8 cellular contexts compared by ENCODE assay signal in genomic region chr2:47783491-47784330, GRCh38. TPM values are rescaled to one million over a fixed set of nuclear protein-coding genes. Genes with fewer than 3 reads are reported as not detected.
DNase-seq lines count a peak whose midpoint lies in the region; ATAC-seq and TF ChIP-seq lines count a peak whose summit lies in the region.

No MANE protein-coding gene starts in this region.

- TF ChIP-seq CTCF in GM12864 (IDR thresholded peaks at IDR 0.05; ENCODE audit: low read depth, low read length, missing control alignments): no peak

- H3K27ac ChIP-seq in right cardiac atrium (ENCODE audit: low read length) (peak overlapping the region; percentile 66), aorta (ENCODE audit: low read depth in 1 of 2, low read length in 2 of 2) (peak overlapping the region in 1 of 2 donors; percentile 68)

- no peaks in the 10 kb centered on the region for H3K36me3 ChIP-seq in aorta (ENCODE audit: control insufficient read depth in 1 of 2, insufficient read depth in 2 of 2, low read length in 1 of 2)

- no peaks in the 10 kb centered on the region for H3K9me3 ChIP-seq in T-helper 17 cell (ENCODE audit: control insufficient read depth, low read length, poor library complexity, severe bottlenecking)
- H3K9me3 ChIP-seq in right cardiac atrium (ENCODE audit: control insufficient read depth, low read length): no peaks in the 10 kb centered on the region
- H3K9me3 ChIP-seq in aorta (ENCODE audit: control insufficient read depth, low read length): no peaks in the 10 kb centered on the region

- intact Hi-C loops in right cardiac atrium (cut with DNase I): loop anchor here in 1 of 4 donors (10.0 kb wide), 1 partner anchor 321 kb away; no protein-coding TSS in a partner anchor
- intact Hi-C loops in aorta (cut with DNase I): loop anchor here (5.0 to 10.0 kb wide), 3 partner anchors 121 to 324 kb away; partner anchors contain the start of gene FBXO11 (in 2 of the 2)

- 1% methylated on average over 71 of the region's 71 CpGs for WGBS in right cardiac atrium
- WGBS in aorta, 2 donors: 1% methylated on average over 34 to 71 of the region's 71 CpGs

- peak overlapping the region; percentile 98 for H3K4me3 ChIP-seq in GM12864 (ENCODE audit: low read depth, low read length)
- H3K4me3 ChIP-seq in right cardiac atrium (ENCODE audit: low read length): peak overlapping the region; percentile 88
- H3K4me3 ChIP-seq in aorta (ENCODE audit: low read length in 2 of 2): peak overlapping the region; percentile 56 to 73

- H3K4me1 Mint-ChIP-seq in T-helper 17 cell: peaks cover 11% of the 10 kb centered on the region

- H3K27me3 Mint-ChIP-seq in T-helper 17 cell: no peaks in the 10 kb centered on the region

- H3K36me3 Mint-ChIP-seq in T-helper 17 cell (ENCODE audit: low read depth): peaks cover 2% of the 10 kb centered on the region

- ATAC-seq in HG02610 (IDR thresholded peaks at IDR 0.05; ENCODE audit: unreplicated experiment) (peak; percentile 20), T-helper 17 cell (peak; percentile 40), right cardiac atrium (peak; percentile 33 to 64), aorta (ENCODE audit: low FRiP score) (peak; percentile 74)

- H3K27me3 ChIP-seq in right cardiac atrium (ENCODE audit: control insufficient read depth, insufficient read depth) (no peaks in the 10 kb centered on the region), aorta (ENCODE audit: control insufficient read depth in 1 of 2, insufficient read depth in 2 of 2, low read length in 1 of 2) (no peaks in the 10 kb centered on the region)

- H3K4me1 ChIP-seq in right cardiac atrium (ENCODE audit: control insufficient read depth, insufficient read depth, low read length): no peaks in the 10 kb centered on the region
- no peaks in the 10 kb centered on the region for H3K4me1 ChIP-seq in aorta (ENCODE audit: control insufficient read depth in 1 of 2, insufficient read depth in 2 of 2, low read length in 2 of 2)

- peak overlapping the region; percentile 96 for H3K4me3 Mint-ChIP-seq in T-helper 17 cell

- H3K27ac Mint-ChIP-seq in T-helper 17 cell: peak overlapping the region; percentile 72

- DNase-seq in GM12864 (ENCODE audit: low read depth): peak; percentile 36
- peak; percentile 25 for DNase-seq in NCI-H1092 (lab: John Stamatoyannopoulos, UW)
- DNase-seq in T-helper 17 cell: peak; percentile 39 to 74 (median 73)
- peak in 44 of 56 donors; percentile 13 to 74 (median 54) for DNase-seq in amygdala (lab: John Stamatoyannopoulos, UW)
- peak; percentile 71 to 87 (median 85) for DNase-seq in right cardiac atrium
- peak; percentile 74 for DNase-seq in retina
- peak; percentile 76 to 88 for DNase-seq in aorta

RNA-seq across cellular contexts. Expression of gene MSH6, which starts 0.8 kb away (rescaled TPM):
- 10 to 100 TPM; 24.2 to 27.8 TPM for total RNA-seq in T-helper 17 cell
- 10 to 100 TPM; 22.1 to 26.1 (median 25.2) TPM for total RNA-seq in right cardiac atrium
- 6.5 TPM for polyA plus RNA-seq in right cardiac atrium
- 10 to 100 TPM; 29.4 to 38.3 TPM for total RNA-seq in aorta
- 10 to 100 TPM; 10.0 to 10.5 TPM for polyA plus RNA-seq in aorta

Comparison
In these comparisons a context has a peak if more than half of its experiments do, and no peak if none do; other contexts are left out.
1. DNase-seq: peak in every context shown above with its lines; median percentile 85 in right cardiac atrium; 82 in aorta; 74 in retina; 73 in T-helper 17 cell; 54 in amygdala; 36 in GM12864; 25 in NCI-H1092.
2. ATAC-seq: peak in every context shown above with its lines; median percentile 74 in aorta; 48 in right cardiac atrium; 40 in T-helper 17 cell; 20 in HG02610.